11 cellular contexts compared by ENCODE assay signal in genomic region chr5:56588125-56588516, GRCh38.
DNase-seq lines count a peak whose midpoint lies in the region; ATAC-seq and TF ChIP-seq lines count a peak whose summit lies in the region.
"Had no signal": no experiment of that assay in that cellular context is flagged by ENCODE, and none has a peak within 500 bp of the region (broad histone marks: within the 10 kb centered on the region; RNA-seq: fewer than 3 reads in every experiment).

No MANE protein-coding gene starts in this region.

- peaks cover 9% of the 10 kb centered on the region for H3K36me3 Mint-ChIP-seq in activated naive CD4-positive, alpha-beta T cell treated with anti-CD3 and anti-CD28 coated beads, Interleukin-2, amount 10 ng/mL, durations not matched to agents 7 days and 5 days
- no peaks in the 10 kb centered on the region for H3K36me3 Mint-ChIP-seq in stimulated activated memory B cell treated with anti-CD40 and anti-IgM and Interleukin-4, amounts not matched to agents 10 μg/mL and 1 μg/mL and 100 μg/mL, for 72 hours

- H4K20me1 ChIP-seq in Loucy (ENCODE audit: insufficient read depth, low read length, poor library complexity, severe bottlenecking): no peaks in the 10 kb centered on the region

- no peaks in the 10 kb centered on the region for H3K79me2 ChIP-seq in Loucy (ENCODE audit: insufficient read depth, low read length)

- H3K9ac ChIP-seq in Loucy (ENCODE audit: low read depth, low read length, poor library complexity, severe bottlenecking): peak overlapping the region; percentile 44

- H3K4me3 ChIP-seq in Loucy (ENCODE audit: low read length, poor library complexity, severe bottlenecking): peak overlapping the region; percentile 66
- H3K4me3 ChIP-seq: ascending aorta, right atrium auricular region had no signal

- H3K27ac Mint-ChIP-seq in activated naive CD4-positive, alpha-beta T cell treated with anti-CD3 and anti-CD28 coated beads, Interleukin-2, amount 10 ng/mL, durations not matched to agents 7 days and 5 days: peak overlapping the region; percentile 88
- peak overlapping the region; percentile 83 for H3K27ac Mint-ChIP-seq in stimulated activated memory B cell treated with anti-CD40 and anti-IgM and Interleukin-4, amounts not matched to agents 10 μg/mL and 1 μg/mL and 100 μg/mL, for 72 hours

- H3K4me1 Mint-ChIP-seq in activated naive CD4-positive, alpha-beta T cell treated with anti-CD3 and anti-CD28 coated beads, Interleukin-2, amount 10 ng/mL, durations not matched to agents 7 days and 5 days: peaks cover 67% of the 10 kb centered on the region
- H3K4me1 Mint-ChIP-seq in stimulated activated memory B cell treated with anti-CD40 and anti-IgM and Interleukin-4, amounts not matched to agents 10 μg/mL and 1 μg/mL and 100 μg/mL, for 72 hours: peaks cover 58% of the 10 kb centered on the region

- peak overlapping the region; percentile 68 for H3K4me2 ChIP-seq in Loucy (ENCODE audit: low read depth, low read length, poor library complexity, severe bottlenecking)

- peaks cover 53% of the 10 kb centered on the region for H3K4me1 ChIP-seq in Loucy (ENCODE audit: insufficient read depth, low read length, poor library complexity, severe bottlenecking)

- peaks cover 7% of the 10 kb centered on the region for H3K9me3 Mint-ChIP-seq in activated naive CD4-positive, alpha-beta T cell treated with anti-CD3 and anti-CD28 coated beads, Interleukin-2, amount 10 ng/mL, durations not matched to agents 7 days and 5 days
- H3K9me3 Mint-ChIP-seq in stimulated activated memory B cell treated with anti-CD40 and anti-IgM and Interleukin-4, amounts not matched to agents 10 μg/mL and 1 μg/mL and 100 μg/mL, for 72 hours: peaks cover 3% of the 10 kb centered on the region

- no peaks in the 10 kb centered on the region for H3K27me3 ChIP-seq in Loucy (ENCODE audit: insufficient read depth, low read length, poor library complexity, severe bottlenecking)
- H3K27me3 ChIP-seq: ascending aorta, right atrium auricular region had no signal

- TF ChIP-seq CTCF in Loucy (conservative IDR thresholded peaks at IDR 0.05; ENCODE audit: low read length): no peak

- H3K36me3 ChIP-seq in Loucy (ENCODE audit: insufficient read depth, low read length): no peaks in the 10 kb centered on the region
- H3K36me3 ChIP-seq: ascending aorta, right atrium auricular region had no signal

- H3K27me3 Mint-ChIP-seq in activated naive CD4-positive, alpha-beta T cell treated with anti-CD3 and anti-CD28 coated beads, Interleukin-2, amount 10 ng/mL, durations not matched to agents 7 days and 5 days: no peaks in the 10 kb centered on the region
- no peaks in the 10 kb centered on the region for H3K27me3 Mint-ChIP-seq in stimulated activated memory B cell treated with anti-CD40 and anti-IgM and Interleukin-4, amounts not matched to agents 10 μg/mL and 1 μg/mL and 100 μg/mL, for 72 hours

- H3F3A ChIP-seq in Loucy (ENCODE audit: low read depth): 0 out of 2 replicates have a peak, but pooled peaks cover 7% of the 10 kb centered on the region

- CTCF ChIA-PET in activated naive CD4-positive, alpha-beta T cell treated with anti-CD3 and anti-CD28 coated beads, Interleukin-2, amount 10 ng/mL, durations not matched to agents 7 days and 5 days (lab: Charles Lee): interaction anchor here (1.3 kb wide), 1 partner anchor 317 kb away, joined by 3 read pairs; no protein-coding TSS in a partner anchor

- peak overlapping the region; percentile 13 for H3K4me3 Mint-ChIP-seq in activated naive CD4-positive, alpha-beta T cell treated with anti-CD3 and anti-CD28 coated beads, Interleukin-2, amount 10 ng/mL, durations not matched to agents 7 days and 5 days
- no peak overlapping the region for H3K4me3 Mint-ChIP-seq in stimulated activated memory B cell treated with anti-CD40 and anti-IgM and Interleukin-4, amounts not matched to agents 10 μg/mL and 1 μg/mL and 100 μg/mL, for 72 hours
- H3K4me3 Mint-ChIP-seq: nephron had no signal

- no peaks in the 10 kb centered on the region for H3K9me3 ChIP-seq in Loucy (ENCODE audit: insufficient read depth, low read depth, low read length)
- H3K9me3 ChIP-seq: ascending aorta, right atrium auricular region had no signal

- H3K9me2 ChIP-seq in Loucy (replicated peaks; ENCODE audit: low read depth, low read length): no peaks in the 10 kb centered on the region

- H2AFZ ChIP-seq in Loucy (ENCODE audit: low read length): no peak overlapping the region

- no peak for ATAC-seq in stimulated activated memory B cell treated with anti-CD40 and anti-IgM and Interleukin-4, amounts not matched to agents 10 μg/mL and 1 μg/mL and 100 μg/mL, for 72 hours
- ATAC-seq in HG02588 (IDR thresholded peaks at IDR 0.05; ENCODE audit: unreplicated experiment): no peak

- no peak for DNase-seq in activated naive CD4-positive, alpha-beta T cell treated with anti-CD3 and anti-CD28 coated beads, Interleukin-2, amount 10 ng/mL, durations not matched to agents 7 days and 5 days
- DNase-seq in activated naive CD4-positive, alpha-beta T cell (lab: John Stamatoyannopoulos, UW): no peak
- peak; percentile 4 for DNase-seq in dermis blood vessel endothelial cell
- no peak for DNase-seq in nucleus accumbens (lab: John Stamatoyannopoulos, UW)
- no peak for DNase-seq in GDM1 (lab: John Stamatoyannopoulos, UW)
